ENCODE assay signal across 9 cellular contexts in genomic region chr2:216350214-216350789, GRCh38. TPM values are rescaled to one million over a fixed set of nuclear protein-coding genes. Genes with fewer than 3 reads are reported as not detected.
DNase-seq lines count a peak whose midpoint lies in the region; ATAC-seq and TF ChIP-seq lines count a peak whose summit lies in the region.
"Had no signal": no experiment of that assay in that cellular context is flagged by ENCODE, and none has a peak within 500 bp of the region (broad histone marks: within the 10 kb centered on the region; RNA-seq: fewer than 3 reads in every experiment).

No MANE protein-coding gene starts in this region.

- H3K27ac Mint-ChIP-seq in brain: peak overlapping the region in 3 of 5 experiments; percentile 63 to 75 (median 67)
- peak overlapping the region; percentile 22 to 90 (median 76) for H3K27ac Mint-ChIP-seq in naive thymus-derived CD4-positive, alpha-beta T cell

- CTCF ChIA-PET in naive thymus-derived CD4-positive, alpha-beta T cell (lab: Charles Lee): no interaction called here

- intact Hi-C loops in naive thymus-derived CD4-positive, alpha-beta T cell (cut with micrococcal nuclease): loop anchor here (5.0 kb wide), 2 partner anchors 37 to 138 kb away; no protein-coding TSS in a partner anchor

- peaks cover 71 to 72% of the 10 kb centered on the region in 2 donors for H3K4me1 ChIP-seq in naive thymus-derived CD4-positive, alpha-beta T cell (ENCODE audit: control insufficient read depth in 2 of 2, insufficient read depth in 2 of 2, low read length in 2 of 2)
- H3K4me1 ChIP-seq: vagina had no signal

- H3K4me3 Mint-ChIP-seq in brain: no peak overlapping the region
- H3K4me3 Mint-ChIP-seq in naive thymus-derived CD4-positive, alpha-beta T cell: peak overlapping the region in 9 of 10 donors; percentile 14 to 55 (median 38)

- no peak overlapping the region for H3K4me3 ChIP-seq in naive thymus-derived CD4-positive, alpha-beta T cell (ENCODE audit: low read length)
- H3K4me3 ChIP-seq: vagina had no signal

- peak; percentile 63 for ATAC-seq in naive thymus-derived CD4-positive, alpha-beta T cell
- no peak for ATAC-seq in GM18519 (IDR thresholded peaks at IDR 0.05; ENCODE audit: low FRiP score, unreplicated experiment)

- no peaks in the 10 kb centered on the region for H3K36me3 ChIP-seq in naive thymus-derived CD4-positive, alpha-beta T cell (ENCODE audit: control insufficient read depth in 2 of 3, insufficient read depth in 3 of 3, low read length in 3 of 3)
- H3K36me3 ChIP-seq: vagina had no signal

- H3K27ac ChIP-seq in naive thymus-derived CD4-positive, alpha-beta T cell (ENCODE audit: low read depth, low read length): no peak overlapping the region
- H3K27ac ChIP-seq: vagina had no signal

- TF ChIP-seq CTCF in brain (conservative IDR thresholded peaks at IDR 0.05): no peak

- H3K9me3 ChIP-seq in naive thymus-derived CD4-positive, alpha-beta T cell (ENCODE audit: control insufficient read depth in 2 of 3, low read length in 3 of 3): no peaks in the 10 kb centered on the region
- H3K9me3 ChIP-seq: vagina had no signal

- no peaks in the 10 kb centered on the region for H3K27me3 ChIP-seq in naive thymus-derived CD4-positive, alpha-beta T cell (ENCODE audit: control insufficient read depth in 2 of 2, insufficient read depth in 2 of 2, low read length in 2 of 2)
- H3K27me3 ChIP-seq: vagina had no signal

- peaks cover 32% of the 10 kb centered on the region for H3K4me1 Mint-ChIP-seq in brain
- H3K4me1 Mint-ChIP-seq in naive thymus-derived CD4-positive, alpha-beta T cell: peaks cover 67 to 93% (median 85%) of the 10 kb centered on the region in 7 donors

- POLR2A ChIA-PET in naive thymus-derived CD4-positive, alpha-beta T cell (lab: Charles Lee): no interaction called here

- no peaks in the 10 kb centered on the region for H3K36me3 Mint-ChIP-seq in brain
- peaks cover 0 to 3% (median 0%) of the 10 kb centered on the region in 5 donors for H3K36me3 Mint-ChIP-seq in naive thymus-derived CD4-positive, alpha-beta T cell

- no peaks in the 10 kb centered on the region for H3K27me3 Mint-ChIP-seq in brain
- no peaks in the 10 kb centered on the region for H3K27me3 Mint-ChIP-seq in naive thymus-derived CD4-positive, alpha-beta T cell

- DNase-seq in EH (ENCODE audit: low read depth): peak; percentile 76
- peak; percentile 40 for DNase-seq in NCI-H226
- DNase-seq in naive thymus-derived CD4-positive, alpha-beta T cell: no peak
- no peak for DNase-seq in middle frontal gyrus (ENCODE audit: extremely low spot score, low spot score)
- DNase-seq in UCSD-AML1 (lab: John Stamatoyannopoulos, UW; ENCODE audit: unreplicated experiment): no peak
- no peak for DNase-seq in NCI-H2107 treated with DMSO at 0.1 percent for 48 hours (lab: John Stamatoyannopoulos, UW; ENCODE audit: unreplicated experiment)

- peaks cover 0 to 5% (median 0%) of the 10 kb centered on the region in 5 experiments for H3K9me3 Mint-ChIP-seq in brain
- H3K9me3 Mint-ChIP-seq in naive thymus-derived CD4-positive, alpha-beta T cell: peaks cover 0 to 10% (median 0%) of the 10 kb centered on the region in 11 donors

RNA-seq across cellular contexts. Expression of gene MARCHF4, which starts 22.0 kb away (rescaled TPM):
- polyA plus RNA-seq in brain (ENCODE audit: insufficient read depth, low read depth, low replicate concordance): 41.1 TPM
- total RNA-seq in naive thymus-derived CD4-positive, alpha-beta T cell: not detected
- not detected for polyA plus RNA-seq in naive thymus-derived CD4-positive, alpha-beta T cell
- total RNA-seq: vagina had no signal

Comparison
In these comparisons a context has a peak if more than half of its experiments do, and no peak if none do; other contexts are left out.
1. DNase-seq: peak in EH (single experiment) and NCI-H226 (single experiment); none in naive thymus-derived CD4-positive, alpha-beta T cell (0 of 9), middle frontal gyrus (single experiment), UCSD-AML1 (single experiment) and NCI-H2107 treated with DMSO at 0.1 percent for 48 hours (single experiment).
2. H3K4me3 Mint-ChIP-seq: peak in naive thymus-derived CD4-positive, alpha-beta T cell (9 of 10); none in brain (0 of 5).
3. RNA of gene MARCHF4, which starts 22.0 kb away (polyA plus RNA-seq): 41.1 TPM in brain (single experiment); not detected in naive thymus-derived CD4-positive, alpha-beta T cell; every median in the first group is over 10 times any median in the second.